20 cellular contexts compared by ENCODE assay signal in genomic region chr16:56399492-56399891, GRCh38.
"Had no signal": no experiment of that assay in that cellular context is flagged by ENCODE, and none has a peak within 500 bp of the region (broad histone marks: within the 10 kb centered on the region; RNA-seq: fewer than 3 reads in every experiment).

No MANE protein-coding gene starts in this region.

- H3K27me3 ChIP-seq: adrenal gland, ascending aorta, tibial artery had no signal

- DNase-seq: activated CD4-positive, alpha-beta T cell treated with anti-CD3 and anti-CD28 coated beads for 1 hour; activated CD4-positive, alpha-beta T cell treated with anti-CD3 and anti-CD28 coated beads, Interleukin-2, amount 50 U/mL, for 1 hour; activated CD8-positive, alpha-beta T cell treated with anti-CD3 and anti-CD28 coated beads, Interleukin-2, amount 10 ng/mL, durations not matched to agents 7 days and 5 days; adrenal gland; cerebellar nuclear complex; cortex of kidney; kidney; mammary epithelial cell; midbrain; natural killer cell; stimulated activated CD4-positive, alpha-beta T cell treated with anti-CD3 and anti-CD28 coated beads, Interleukin-1b, Interleukin-23, amount 100 ng/mL, for 48 hours; T-cell; tibial artery had no signal

- H3K4me1 ChIP-seq: adrenal gland, ascending aorta, tibial artery had no signal

- H3K9me3 Mint-ChIP-seq: activated T-helper 1 cell treated with anti-CD3 and anti-CD28 coated beads, Interleukin-12 subunit alpha, Interleukin-12 subunit beta, Interleukin-2, Interleukin-4 antibody, amounts not matched to agents 30 ng/mL and 10 ng/mL and 1 ng/mL, durations not matched to agents 14 hours and 24 hours and 36 hours; natural killer cell; stimulated activated naive CD8-positive, alpha-beta T cell treated with anti-CD3 and anti-CD28 coated beads, Interleukin-15, Interleukin-2, amounts not matched to agents 100 ng/mL and 50 ng/mL, for 24 hours; T-cell; T-helper 2 cell treated with Interferon-gamma antibody and Interleukin-4, amounts not matched to agents 5 μg/mL and 100 μg/mL, for 36 hours had no signal

- H3K4me3 Mint-ChIP-seq: activated CD8-positive, alpha-beta T cell treated with anti-CD3 and anti-CD28 coated beads, Interleukin-2, amount 10 ng/mL, durations not matched to agents 7 days and 5 days; activated naive CD8-positive, alpha-beta T cell; activated T-helper 1 cell treated with anti-CD3 and anti-CD28 coated beads, Interleukin-12 subunit alpha, Interleukin-12 subunit beta, Interleukin-2, Interleukin-4 antibody, amounts not matched to agents 30 ng/mL and 10 ng/mL and 1 ng/mL, durations not matched to agents 14 hours and 24 hours and 36 hours; natural killer cell; stimulated activated naive CD8-positive, alpha-beta T cell treated with anti-CD3 and anti-CD28 coated beads, Interleukin-15, Interleukin-2, amounts not matched to agents 100 ng/mL and 50 ng/mL, for 24 hours; T-cell; T-helper 2 cell treated with Interferon-gamma antibody and Interleukin-4, amounts not matched to agents 5 μg/mL and 100 μg/mL, for 36 hours had no signal

- ATAC-seq: activated CD8-positive, alpha-beta T cell treated with anti-CD3 and anti-CD28 coated beads, Interleukin-2, amount 10 ng/mL, durations not matched to agents 7 days and 5 days; natural killer cell; T-cell had no signal

- H3K27me3 Mint-ChIP-seq: activated naive CD8-positive, alpha-beta T cell; progenitor cell of endocrine pancreas; stimulated activated naive CD8-positive, alpha-beta T cell treated with anti-CD3 and anti-CD28 coated beads, Interleukin-15, Interleukin-2, amounts not matched to agents 100 ng/mL and 50 ng/mL, for 24 hours; T-cell had no signal

- H3K27ac ChIP-seq: adrenal gland, ascending aorta, epithelial cell of prostate, tibial artery had no signal

- H3K27ac Mint-ChIP-seq: activated CD8-positive, alpha-beta T cell treated with anti-CD3 and anti-CD28 coated beads, Interleukin-2, amount 10 ng/mL, durations not matched to agents 7 days and 5 days; activated naive CD8-positive, alpha-beta T cell; activated T-helper 1 cell treated with anti-CD3 and anti-CD28 coated beads, Interleukin-12 subunit alpha, Interleukin-12 subunit beta, Interleukin-2, Interleukin-4 antibody, amounts not matched to agents 30 ng/mL and 10 ng/mL and 1 ng/mL, durations not matched to agents 14 hours and 24 hours and 36 hours; progenitor cell of endocrine pancreas; stimulated activated naive CD8-positive, alpha-beta T cell treated with anti-CD3 and anti-CD28 coated beads, Interleukin-15, Interleukin-2, amounts not matched to agents 100 ng/mL and 50 ng/mL, for 24 hours; T-cell; T-helper 2 cell treated with Interferon-gamma antibody and Interleukin-4, amounts not matched to agents 5 μg/mL and 100 μg/mL, for 36 hours had no signal

- H3K9me3 ChIP-seq: adrenal gland, ascending aorta, tibial artery had no signal

- H3K4me3 ChIP-seq: adrenal gland, ascending aorta, tibial artery had no signal
